15 cellular contexts compared by ENCODE assay signal in the genomic region with DNA sequence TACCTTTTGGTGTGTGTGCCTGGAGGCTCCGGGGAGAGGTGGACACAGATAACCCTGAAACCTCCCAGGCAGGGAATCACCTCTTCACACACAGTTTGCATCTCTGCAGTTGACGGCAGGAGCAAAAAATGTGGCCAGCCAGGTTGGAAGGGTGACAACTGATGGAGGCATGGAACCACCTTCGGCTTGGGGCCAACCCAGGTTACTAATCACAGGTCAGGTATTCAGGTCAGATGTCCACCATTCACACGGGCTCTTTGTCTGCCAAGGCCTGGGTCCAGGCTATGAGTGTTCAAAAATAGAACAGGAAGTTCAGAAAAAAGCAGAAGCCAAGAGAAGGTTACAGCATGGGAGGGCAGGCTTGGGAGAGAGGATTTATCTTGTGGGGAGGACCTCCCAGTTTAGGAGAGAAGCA.
DNase-seq lines count a peak whose midpoint lies in the region; ATAC-seq and TF ChIP-seq lines count a peak whose summit lies in the region.
"Had no signal": no experiment of that assay in that cellular context is flagged by ENCODE, and none has a peak within 500 bp of the region (broad histone marks: within the 10 kb centered on the region; RNA-seq: fewer than 3 reads in every experiment).

No MANE protein-coding gene starts in this region.

- H3K4me1 Mint-ChIP-seq in WTC11, result peaks cover 44% of the 10 kb centered on the region

- H3K27ac Mint-ChIP-seq in WTC11, result peak overlapping the region; percentile 61

- H3K27me3 Mint-ChIP-seq in WTC11 (ENCODE audit: low read depth), result no peaks in the 10 kb centered on the region

- H3K9me3 ChIP-seq in right atrium auricular region (no peaks in the 10 kb centered on the region), right cardiac atrium (ENCODE audit: control insufficient read depth, low read length) (no peaks in the 10 kb centered on the region), upper lobe of right lung (no peaks in the 10 kb centered on the region), esophagus squamous epithelium (no peaks in the 10 kb centered on the region)
- H3K9me3 ChIP-seq: upper lobe of left lung had no signal

- peaks cover 11% of the 10 kb centered on the region for H3K36me3 Mint-ChIP-seq in WTC11

- H3K27me3 ChIP-seq in right atrium auricular region (no peaks in the 10 kb centered on the region), right cardiac atrium (ENCODE audit: control insufficient read depth, insufficient read depth) (no peaks in the 10 kb centered on the region), upper lobe of right lung (no peaks in the 10 kb centered on the region), esophagus squamous epithelium (no peaks in the 10 kb centered on the region)
- H3K27me3 ChIP-seq: upper lobe of left lung had no signal

- intact Hi-C loops in Right ventricle myocardium inferior (cut with DNase I) (no loop called here), right cardiac atrium (cut with DNase I) (no loop called here), upper lobe of right lung (cut with DNase I) (no loop called here), esophagus squamous epithelium (cut with DNase I) (no loop called here)

- peaks cover 8% of the 10 kb centered on the region for H3K9me3 Mint-ChIP-seq in WTC11

- POLR2A ChIA-PET in WTC11 (lab: Charles Lee), result no interaction called here

- WGBS in right cardiac atrium, result 41% methylated on average over 4 of the region's 4 CpGs
- WGBS in esophagus squamous epithelium, 2 donors, result 55 to 100% methylated on average over 1 to 4 of the region's 4 CpGs

- H3K4me1 ChIP-seq in right atrium auricular region (peaks cover 0 to 38% of the 10 kb centered on the region in 2 donors), right cardiac atrium (ENCODE audit: control insufficient read depth, insufficient read depth, low read length) (no peaks in the 10 kb centered on the region), upper lobe of right lung (no peaks in the 10 kb centered on the region), esophagus squamous epithelium (peaks cover 0 to 8% (median 0%) of the 10 kb centered on the region in 3 donors)
- H3K4me1 ChIP-seq: A549 had no signal

- DNase-seq in Right ventricle myocardium inferior (ENCODE audit: missing footprints) (peak; percentile 71), right atrium auricular region (ENCODE audit: low spot score) (no peak), WTC11 (ENCODE audit: low spot score) (no peak), right cardiac atrium (no peak), upper lobe of right lung (no peak), esophagus squamous epithelium (lab: John Stamatoyannopoulos, UW) (no peak), DMS53 treated with DMSO at 0.1 percent for 48 hours (lab: John Stamatoyannopoulos, UW; ENCODE audit: unreplicated experiment) (no peak)
- DNase-seq: activated CD4-positive, alpha-beta T cell treated with anti-CD3 and anti-CD28 coated beads, Interleukin-2, amount 50 U/mL, for 48 hours; activated naive CD4-positive, alpha-beta T cell; NCI-H2107; T-helper 1 cell; upper lobe of left lung had no signal

- H3K27ac ChIP-seq in right atrium auricular region, result no peak overlapping the region
- H3K27ac ChIP-seq in right cardiac atrium (ENCODE audit: low read length), result no peak overlapping the region
- no peak overlapping the region for H3K27ac ChIP-seq in upper lobe of right lung
- no peak overlapping the region for H3K27ac ChIP-seq in esophagus squamous epithelium
- H3K27ac ChIP-seq: A549, upper lobe of left lung had no signal

- CTCF ChIA-PET in WTC11 (lab: Charles Lee), result no interaction called here

- TF ChIP-seq CTCF in right atrium auricular region (IDR thresholded peaks at IDR 0.05) (no peak), WTC11 (IDR thresholded peaks at IDR 0.05) (no peak), upper lobe of right lung (IDR thresholded peaks at IDR 0.05) (no peak), esophagus squamous epithelium (IDR thresholded peaks at IDR 0.05) (no peak)

- no peaks in the 10 kb centered on the region for H3K36me3 ChIP-seq in right atrium auricular region
- H3K36me3 ChIP-seq in upper lobe of right lung, result no peaks in the 10 kb centered on the region
- no peaks in the 10 kb centered on the region for H3K36me3 ChIP-seq in esophagus squamous epithelium
- H3K36me3 ChIP-seq: upper lobe of left lung had no signal

- ATAC-seq in Right ventricle myocardium inferior, result peak; percentile 55
- no peak for ATAC-seq in WTC11
- peak; percentile 18 to 49 for ATAC-seq in right cardiac atrium
- ATAC-seq in upper lobe of right lung, result peak; percentile 73
- ATAC-seq in HG03521 (IDR thresholded peaks at IDR 0.05; ENCODE audit: unreplicated experiment), result no peak
- ATAC-seq: A549 had no signal

- H3K4me3 Mint-ChIP-seq in WTC11, result no peak overlapping the region

- H3K4me3 ChIP-seq in right atrium auricular region (no peak overlapping the region), right cardiac atrium (ENCODE audit: low read length) (no peak overlapping the region), upper lobe of right lung (no peak overlapping the region), esophagus squamous epithelium (no peak overlapping the region)
- H3K4me3 ChIP-seq: A549, lung, upper lobe of left lung had no signal

- TF ChIP-seq POLR2A in esophagus squamous epithelium (IDR thresholded peaks at IDR 0.05), result no peak

TF ChIP-seq in WTC11, 78 proteins besides CTCF, POLR2A, EP300 and RAD21 (continues in another document):
- TF ChIP-seq, protein P1, sequence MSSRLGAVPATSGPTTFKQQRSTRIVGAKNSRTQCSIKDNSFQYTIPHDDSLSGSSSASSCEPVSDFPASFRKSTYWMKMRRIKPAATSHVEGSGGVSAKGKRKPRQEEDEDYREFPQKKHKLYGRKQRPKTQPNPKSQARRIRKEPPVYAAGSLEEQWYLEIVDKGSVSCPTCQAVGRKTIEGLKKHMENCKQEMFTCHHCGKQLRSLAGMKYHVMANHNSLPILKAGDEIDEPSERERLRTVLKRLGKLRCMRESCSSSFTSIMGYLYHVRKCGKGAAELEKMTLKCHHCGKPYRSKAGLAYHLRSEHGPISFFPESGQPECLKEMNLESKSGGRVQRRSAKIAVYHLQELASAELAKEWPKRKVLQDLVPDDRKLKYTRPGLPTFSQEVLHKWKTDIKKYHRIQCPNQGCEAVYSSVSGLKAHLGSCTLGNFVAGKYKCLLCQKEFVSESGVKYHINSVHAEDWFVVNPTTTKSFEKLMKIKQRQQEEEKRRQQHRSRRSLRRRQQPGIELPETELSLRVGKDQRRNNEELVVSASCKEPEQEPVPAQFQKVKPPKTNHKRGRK (CRISPR knock-in tag; IDR thresholded peaks at IDR 0.05; ENCODE audit: borderline replicate concordance), result no peak
- TF ChIP-seq ZNF138 (CRISPR knock-in tag; conservative IDR thresholded peaks at IDR 0.05) (no peak), MYBL2 (CRISPR knock-in tag; IDR thresholded peaks at IDR 0.05) (no peak), CBFB (CRISPR knock-in tag; IDR thresholded peaks at IDR 0.05; ENCODE audit: low read depth) (no peak), ZNF219 (CRISPR knock-in tag; IDR thresholded peaks at IDR 0.05; ENCODE audit: borderline replicate concordance) (no peak), ZMAT4 (CRISPR knock-in tag; IDR thresholded peaks at IDR 0.05) (no peak), ZSCAN18 (CRISPR knock-in tag; IDR thresholded peaks at IDR 0.05) (no peak), FOXK1 (CRISPR knock-in tag; IDR thresholded peaks at IDR 0.05) (no peak), NR1H2 (CRISPR knock-in tag; IDR thresholded peaks at IDR 0.05) (no peak)
- TF ChIP-seq, protein P2, sequence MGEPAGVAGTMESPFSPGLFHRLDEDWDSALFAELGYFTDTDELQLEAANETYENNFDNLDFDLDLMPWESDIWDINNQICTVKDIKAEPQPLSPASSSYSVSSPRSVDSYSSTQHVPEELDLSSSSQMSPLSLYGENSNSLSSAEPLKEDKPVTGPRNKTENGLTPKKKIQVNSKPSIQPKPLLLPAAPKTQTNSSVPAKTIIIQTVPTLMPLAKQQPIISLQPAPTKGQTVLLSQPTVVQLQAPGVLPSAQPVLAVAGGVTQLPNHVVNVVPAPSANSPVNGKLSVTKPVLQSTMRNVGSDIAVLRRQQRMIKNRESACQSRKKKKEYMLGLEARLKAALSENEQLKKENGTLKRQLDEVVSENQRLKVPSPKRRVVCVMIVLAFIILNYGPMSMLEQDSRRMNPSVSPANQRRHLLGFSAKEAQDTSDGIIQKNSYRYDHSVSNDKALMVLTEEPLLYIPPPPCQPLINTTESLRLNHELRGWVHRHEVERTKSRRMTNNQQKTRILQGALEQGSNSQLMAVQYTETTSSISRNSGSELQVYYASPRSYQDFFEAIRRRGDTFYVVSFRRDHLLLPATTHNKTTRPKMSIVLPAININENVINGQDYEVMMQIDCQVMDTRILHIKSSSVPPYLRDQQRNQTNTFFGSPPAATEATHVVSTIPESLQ (CRISPR knock-in tag; IDR thresholded peaks at IDR 0.05), result no peak
- TF ChIP-seq, protein P3, sequence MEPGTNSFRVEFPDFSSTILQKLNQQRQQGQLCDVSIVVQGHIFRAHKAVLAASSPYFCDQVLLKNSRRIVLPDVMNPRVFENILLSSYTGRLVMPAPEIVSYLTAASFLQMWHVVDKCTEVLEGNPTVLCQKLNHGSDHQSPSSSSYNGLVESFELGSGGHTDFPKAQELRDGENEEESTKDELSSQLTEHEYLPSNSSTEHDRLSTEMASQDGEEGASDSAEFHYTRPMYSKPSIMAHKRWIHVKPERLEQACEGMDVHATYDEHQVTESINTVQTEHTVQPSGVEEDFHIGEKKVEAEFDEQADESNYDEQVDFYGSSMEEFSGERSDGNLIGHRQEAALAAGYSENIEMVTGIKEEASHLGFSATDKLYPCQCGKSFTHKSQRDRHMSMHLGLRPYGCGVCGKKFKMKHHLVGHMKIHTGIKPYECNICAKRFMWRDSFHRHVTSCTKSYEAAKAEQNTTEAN (CRISPR knock-in tag; IDR thresholded peaks at IDR 0.05), result no peak

Comparison
In these comparisons a context has a peak if more than half of its experiments do, and no peak if none do; other contexts are left out.
1. ATAC-seq: peak in Right ventricle myocardium inferior (single experiment), right cardiac atrium (2 of 2) and upper lobe of right lung (single experiment); none in WTC11 (single experiment) and HG03521 (single experiment).